In the genomic region with DNA sequence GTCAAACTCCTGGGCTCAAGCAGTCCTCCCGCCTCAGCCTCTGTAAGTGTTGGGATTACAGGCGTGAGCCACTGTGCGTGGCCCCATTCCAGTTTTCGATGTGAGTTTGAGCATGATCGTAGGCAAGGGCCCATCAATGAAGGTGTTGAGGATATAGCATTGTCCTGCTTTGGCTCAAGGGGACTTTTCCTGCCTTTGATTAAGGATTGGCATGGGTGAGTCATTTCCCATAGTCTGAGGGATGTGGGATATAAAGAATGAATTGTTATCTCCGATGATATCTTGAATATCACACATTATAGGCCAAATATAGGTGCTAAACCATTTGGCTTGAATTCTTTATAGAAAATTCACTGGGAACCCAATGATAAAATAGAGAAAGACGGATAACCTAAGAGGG, we compare ENCODE assay signal across 2 cellular contexts.
TF ChIP-seq lines count a peak whose summit lies in the region.

No MANE protein-coding gene starts in this region.

TF ChIP-seq in SK-N-SH, 30 proteins besides CTCF, POLR2A, EP300 and RAD21:
- TF ChIP-seq FOXJ3 (CRISPR knock-in tag; IDR thresholded peaks at IDR 0.05) (no peak), TCF12 (IDR thresholded peaks at IDR 0.05) (peak; percentile 26; the same call in 1 of the 2 replicates), FOSL2 (IDR thresholded peaks at IDR 0.05; ENCODE audit: borderline replicate concordance, low read depth) (0 out of 2 replicates have a peak, but pooled peaks have one; percentile 16), SIN3A (IDR thresholded peaks at IDR 0.05; ENCODE audit: borderline replicate concordance, low read depth, low read length) (no peak), CHD2 (IDR thresholded peaks at IDR 0.05; ENCODE audit: low read length, partially characterized antibody) (no peak), RCOR1 (IDR thresholded peaks at IDR 0.05; ENCODE audit: low read length) (no peak)
- TF ChIP-seq, protein P1, sequence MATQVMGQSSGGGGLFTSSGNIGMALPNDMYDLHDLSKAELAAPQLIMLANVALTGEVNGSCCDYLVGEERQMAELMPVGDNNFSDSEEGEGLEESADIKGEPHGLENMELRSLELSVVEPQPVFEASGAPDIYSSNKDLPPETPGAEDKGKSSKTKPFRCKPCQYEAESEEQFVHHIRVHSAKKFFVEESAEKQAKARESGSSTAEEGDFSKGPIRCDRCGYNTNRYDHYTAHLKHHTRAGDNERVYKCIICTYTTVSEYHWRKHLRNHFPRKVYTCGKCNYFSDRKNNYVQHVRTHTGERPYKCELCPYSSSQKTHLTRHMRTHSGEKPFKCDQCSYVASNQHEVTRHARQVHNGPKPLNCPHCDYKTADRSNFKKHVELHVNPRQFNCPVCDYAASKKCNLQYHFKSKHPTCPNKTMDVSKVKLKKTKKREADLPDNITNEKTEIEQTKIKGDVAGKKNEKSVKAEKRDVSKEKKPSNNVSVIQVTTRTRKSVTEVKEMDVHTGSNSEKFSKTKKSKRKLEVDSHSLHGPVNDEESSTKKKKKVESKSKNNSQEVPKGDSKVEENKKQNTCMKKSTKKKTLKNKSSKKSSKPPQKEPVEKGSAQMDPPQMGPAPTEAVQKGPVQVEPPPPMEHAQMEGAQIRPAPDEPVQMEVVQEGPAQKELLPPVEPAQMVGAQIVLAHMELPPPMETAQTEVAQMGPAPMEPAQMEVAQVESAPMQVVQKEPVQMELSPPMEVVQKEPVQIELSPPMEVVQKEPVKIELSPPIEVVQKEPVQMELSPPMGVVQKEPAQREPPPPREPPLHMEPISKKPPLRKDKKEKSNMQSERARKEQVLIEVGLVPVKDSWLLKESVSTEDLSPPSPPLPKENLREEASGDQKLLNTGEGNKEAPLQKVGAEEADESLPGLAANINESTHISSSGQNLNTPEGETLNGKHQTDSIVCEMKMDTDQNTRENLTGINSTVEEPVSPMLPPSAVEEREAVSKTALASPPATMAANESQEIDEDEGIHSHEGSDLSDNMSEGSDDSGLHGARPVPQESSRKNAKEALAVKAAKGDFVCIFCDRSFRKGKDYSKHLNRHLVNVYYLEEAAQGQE (IDR thresholded peaks at IDR 0.05; ENCODE audit: low read depth, low read length), result no peak
- TF ChIP-seq, protein P2, sequence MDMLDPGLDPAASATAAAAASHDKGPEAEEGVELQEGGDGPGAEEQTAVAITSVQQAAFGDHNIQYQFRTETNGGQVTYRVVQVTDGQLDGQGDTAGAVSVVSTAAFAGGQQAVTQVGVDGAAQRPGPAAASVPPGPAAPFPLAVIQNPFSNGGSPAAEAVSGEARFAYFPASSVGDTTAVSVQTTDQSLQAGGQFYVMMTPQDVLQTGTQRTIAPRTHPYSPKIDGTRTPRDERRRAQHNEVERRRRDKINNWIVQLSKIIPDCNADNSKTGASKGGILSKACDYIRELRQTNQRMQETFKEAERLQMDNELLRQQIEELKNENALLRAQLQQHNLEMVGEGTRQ (IDR thresholded peaks at IDR 0.05; ENCODE audit: borderline replicate concordance, low read depth, low read length), result no peak

TF ChIP-seq in SK-N-SH treated with all-trans-retinoic acid at 6 μM for 48 hours, 23 proteins besides CTCF, POLR2A, EP300 and RAD21:
- TF ChIP-seq ZNF8 (CRISPR knock-in tag; IDR thresholded peaks at IDR 0.05) (no peak), CSDC2 (CRISPR knock-in tag; IDR thresholded peaks at IDR 0.05) (no peak), RARB (CRISPR knock-in tag; IDR thresholded peaks at IDR 0.05) (no peak), ZNF565 (CRISPR knock-in tag; conservative IDR thresholded peaks at IDR 0.05; ENCODE audit: low read depth) (no peak), ZFP3 (CRISPR knock-in tag; IDR thresholded peaks at IDR 0.05) (no peak), TCF4 (CRISPR knock-in tag; IDR thresholded peaks at IDR 0.05; ENCODE audit: borderline replicate concordance) (no peak), TOX (CRISPR knock-in tag; IDR thresholded peaks at IDR 0.05; ENCODE audit: borderline replicate concordance) (no peak), ZC3H10 (CRISPR knock-in tag; IDR thresholded peaks at IDR 0.05) (no peak), PPARA (CRISPR knock-in tag; IDR thresholded peaks at IDR 0.05; ENCODE audit: borderline replicate concordance) (no peak), OSR1 (CRISPR knock-in tag; IDR thresholded peaks at IDR 0.05) (no peak), ISL1 (CRISPR knock-in tag; IDR thresholded peaks at IDR 0.05) (no peak), ZFP30 (CRISPR knock-in tag; IDR thresholded peaks at IDR 0.05) (no peak), ESRRG (CRISPR knock-in tag; IDR thresholded peaks at IDR 0.05) (no peak), GLIS3 (CRISPR knock-in tag; IDR thresholded peaks at IDR 0.05) (no peak), BACH2 (CRISPR knock-in tag; IDR thresholded peaks at IDR 0.05; ENCODE audit: borderline replicate concordance) (no peak)
- TF ChIP-seq, protein P3, sequence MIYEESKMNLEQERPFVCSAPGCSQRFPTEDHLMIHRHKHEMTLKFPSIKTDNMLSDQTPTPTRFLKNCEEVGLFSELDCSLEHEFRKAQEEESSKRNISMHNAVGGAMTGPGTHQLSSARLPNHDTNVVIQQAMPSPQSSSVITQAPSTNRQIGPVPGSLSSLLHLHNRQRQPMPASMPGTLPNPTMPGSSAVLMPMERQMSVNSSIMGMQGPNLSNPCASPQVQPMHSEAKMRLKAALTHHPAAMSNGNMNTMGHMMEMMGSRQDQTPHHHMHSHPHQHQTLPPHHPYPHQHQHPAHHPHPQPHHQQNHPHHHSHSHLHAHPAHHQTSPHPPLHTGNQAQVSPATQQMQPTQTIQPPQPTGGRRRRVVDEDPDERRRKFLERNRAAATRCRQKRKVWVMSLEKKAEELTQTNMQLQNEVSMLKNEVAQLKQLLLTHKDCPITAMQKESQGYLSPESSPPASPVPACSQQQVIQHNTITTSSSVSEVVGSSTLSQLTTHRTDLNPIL (CRISPR knock-in tag; IDR thresholded peaks at IDR 0.05; ENCODE audit: low read depth), result no peak
- TF ChIP-seq, protein P4, sequence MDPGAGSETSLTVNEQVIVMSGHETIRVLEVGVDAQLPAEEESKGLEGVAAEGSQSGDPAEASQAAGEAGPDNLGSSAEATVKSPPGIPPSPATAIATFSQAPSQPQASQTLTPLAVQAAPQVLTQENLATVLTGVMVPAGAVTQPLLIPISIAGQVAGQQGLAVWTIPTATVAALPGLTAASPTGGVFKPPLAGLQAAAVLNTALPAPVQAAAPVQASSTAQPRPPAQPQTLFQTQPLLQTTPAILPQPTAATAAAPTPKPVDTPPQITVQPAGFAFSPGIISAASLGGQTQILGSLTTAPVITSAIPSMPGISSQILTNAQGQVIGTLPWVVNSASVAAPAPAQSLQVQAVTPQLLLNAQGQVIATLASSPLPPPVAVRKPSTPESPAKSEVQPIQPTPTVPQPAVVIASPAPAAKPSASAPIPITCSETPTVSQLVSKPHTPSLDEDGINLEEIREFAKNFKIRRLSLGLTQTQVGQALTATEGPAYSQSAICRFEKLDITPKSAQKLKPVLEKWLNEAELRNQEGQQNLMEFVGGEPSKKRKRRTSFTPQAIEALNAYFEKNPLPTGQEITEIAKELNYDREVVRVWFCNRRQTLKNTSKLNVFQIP (CRISPR knock-in tag; IDR thresholded peaks at IDR 0.05; ENCODE audit: borderline replicate concordance, low read depth), result no peak
- TF ChIP-seq, protein P5, sequence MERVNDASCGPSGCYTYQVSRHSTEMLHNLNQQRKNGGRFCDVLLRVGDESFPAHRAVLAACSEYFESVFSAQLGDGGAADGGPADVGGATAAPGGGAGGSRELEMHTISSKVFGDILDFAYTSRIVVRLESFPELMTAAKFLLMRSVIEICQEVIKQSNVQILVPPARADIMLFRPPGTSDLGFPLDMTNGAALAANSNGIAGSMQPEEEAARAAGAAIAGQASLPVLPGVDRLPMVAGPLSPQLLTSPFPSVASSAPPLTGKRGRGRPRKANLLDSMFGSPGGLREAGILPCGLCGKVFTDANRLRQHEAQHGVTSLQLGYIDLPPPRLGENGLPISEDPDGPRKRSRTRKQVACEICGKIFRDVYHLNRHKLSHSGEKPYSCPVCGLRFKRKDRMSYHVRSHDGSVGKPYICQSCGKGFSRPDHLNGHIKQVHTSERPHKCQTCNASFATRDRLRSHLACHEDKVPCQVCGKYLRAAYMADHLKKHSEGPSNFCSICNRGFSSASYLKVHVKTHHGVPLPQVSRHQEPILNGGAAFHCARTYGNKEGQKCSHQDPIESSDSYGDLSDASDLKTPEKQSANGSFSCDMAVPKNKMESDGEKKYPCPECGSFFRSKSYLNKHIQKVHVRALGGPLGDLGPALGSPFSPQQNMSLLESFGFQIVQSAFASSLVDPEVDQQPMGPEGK (CRISPR knock-in tag; IDR thresholded peaks at IDR 0.05; ENCODE audit: borderline replicate concordance), result no peak
- TF ChIP-seq, protein P6, sequence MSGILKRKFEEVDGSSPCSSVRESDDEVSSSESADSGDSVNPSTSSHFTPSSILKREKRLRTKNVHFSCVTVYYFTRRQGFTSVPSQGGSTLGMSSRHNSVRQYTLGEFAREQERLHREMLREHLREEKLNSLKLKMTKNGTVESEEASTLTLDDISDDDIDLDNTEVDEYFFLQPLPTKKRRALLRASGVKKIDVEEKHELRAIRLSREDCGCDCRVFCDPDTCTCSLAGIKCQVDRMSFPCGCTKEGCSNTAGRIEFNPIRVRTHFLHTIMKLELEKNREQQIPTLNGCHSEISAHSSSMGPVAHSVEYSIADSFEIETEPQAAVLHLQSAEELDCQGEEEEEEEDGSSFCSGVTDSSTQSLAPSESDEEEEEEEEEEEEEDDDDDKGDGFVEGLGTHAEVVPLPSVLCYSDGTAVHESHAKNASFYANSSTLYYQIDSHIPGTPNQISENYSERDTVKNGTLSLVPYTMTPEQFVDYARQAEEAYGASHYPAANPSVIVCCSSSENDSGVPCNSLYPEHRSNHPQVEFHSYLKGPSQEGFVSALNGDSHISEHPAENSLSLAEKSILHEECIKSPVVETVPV (CRISPR knock-in tag; IDR thresholded peaks at IDR 0.05), result no peak
- TF ChIP-seq, protein P7, sequence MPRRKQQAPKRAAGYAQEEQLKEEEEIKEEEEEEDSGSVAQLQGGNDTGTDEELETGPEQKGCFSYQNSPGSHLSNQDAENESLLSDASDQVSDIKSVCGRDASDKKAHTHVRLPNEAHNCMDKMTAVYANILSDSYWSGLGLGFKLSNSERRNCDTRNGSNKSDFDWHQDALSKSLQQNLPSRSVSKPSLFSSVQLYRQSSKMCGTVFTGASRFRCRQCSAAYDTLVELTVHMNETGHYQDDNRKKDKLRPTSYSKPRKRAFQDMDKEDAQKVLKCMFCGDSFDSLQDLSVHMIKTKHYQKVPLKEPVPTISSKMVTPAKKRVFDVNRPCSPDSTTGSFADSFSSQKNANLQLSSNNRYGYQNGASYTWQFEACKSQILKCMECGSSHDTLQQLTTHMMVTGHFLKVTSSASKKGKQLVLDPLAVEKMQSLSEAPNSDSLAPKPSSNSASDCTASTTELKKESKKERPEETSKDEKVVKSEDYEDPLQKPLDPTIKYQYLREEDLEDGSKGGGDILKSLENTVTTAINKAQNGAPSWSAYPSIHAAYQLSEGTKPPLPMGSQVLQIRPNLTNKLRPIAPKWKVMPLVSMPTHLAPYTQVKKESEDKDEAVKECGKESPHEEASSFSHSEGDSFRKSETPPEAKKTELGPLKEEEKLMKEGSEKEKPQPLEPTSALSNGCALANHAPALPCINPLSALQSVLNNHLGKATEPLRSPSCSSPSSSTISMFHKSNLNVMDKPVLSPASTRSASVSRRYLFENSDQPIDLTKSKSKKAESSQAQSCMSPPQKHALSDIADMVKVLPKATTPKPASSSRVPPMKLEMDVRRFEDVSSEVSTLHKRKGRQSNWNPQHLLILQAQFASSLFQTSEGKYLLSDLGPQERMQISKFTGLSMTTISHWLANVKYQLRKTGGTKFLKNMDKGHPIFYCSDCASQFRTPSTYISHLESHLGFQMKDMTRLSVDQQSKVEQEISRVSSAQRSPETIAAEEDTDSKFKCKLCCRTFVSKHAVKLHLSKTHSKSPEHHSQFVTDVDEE (CRISPR knock-in tag; IDR thresholded peaks at IDR 0.05), result no peak
